In genomic region chr3:134029256-134029733, GRCh38 we compare ENCODE assay signal across 8 cellular contexts. TPM values are rescaled to one million over a fixed set of nuclear protein-coding genes. Genes with fewer than 3 reads are reported as not detected.
DNase-seq lines count a peak whose midpoint lies in the region; ATAC-seq and TF ChIP-seq lines count a peak whose summit lies in the region.

No MANE protein-coding gene starts in this region.

- no peak for TF ChIP-seq POLR2A in spleen (IDR thresholded peaks at IDR 0.05)

- no peak for TF ChIP-seq CTCF in spleen (IDR thresholded peaks at IDR 0.05 in 8 of 11, conservative IDR thresholded peaks at IDR 0.05 in 3 of 11)

- H3K4me1 ChIP-seq in iPS-20b (ENCODE audit: insufficient read depth, low read length) (0 out of 2 replicates have a peak, but pooled peaks cover 2% of the 10 kb centered on the region), spleen (peaks cover 0 to 32% (median 17%) of the 10 kb centered on the region in 6 donors)

- H3K27ac ChIP-seq in iPS-20b (ENCODE audit: low read length) (no peak overlapping the region), spleen (peak overlapping the region in 6 of 8 donors; percentile 20 to 80 (median 58))

- H3K4me3 Mint-ChIP-seq in activated T-helper 2 cell treated with anti-CD3 and anti-CD28 coated beads, Interferon-gamma antibody, Interleukin-2, Interleukin-4, amounts not matched to agents 10 μg/mL and 5 μg/mL and 100 μg/mL, durations not matched to agents 14 hours and 24 hours and 36 hours (ENCODE audit: low read depth), result peak overlapping the region; percentile 73

- WGBS in spleen, 5 donors, result 2 to 7% (median 2%) methylated on average over 19 to 43 of the region's 43 CpGs

- H3K9ac ChIP-seq in iPS-20b (ENCODE audit: low read depth, low read length), result no peak overlapping the region

- H3K27me3 Mint-ChIP-seq in activated T-helper 2 cell treated with anti-CD3 and anti-CD28 coated beads, Interferon-gamma antibody, Interleukin-2, Interleukin-4, amounts not matched to agents 10 μg/mL and 5 μg/mL and 100 μg/mL, durations not matched to agents 14 hours and 24 hours and 36 hours (ENCODE audit: low read depth), result peaks cover 39% of the 10 kb centered on the region

- intact Hi-C loops in activated T-helper 2 cell treated with anti-CD3 and anti-CD28 coated beads, Interferon-gamma antibody, Interleukin-2, Interleukin-4, amounts not matched to agents 10 μg/mL and 5 μg/mL and 100 μg/mL, durations not matched to agents 14 hours and 24 hours and 36 hours (cut with micrococcal nuclease), result no loop called here
- intact Hi-C loops in spleen (cut with DNase I; ENCODE audit: low total_unique reads) (no loop called here), posterior cingulate gyrus (cut with DNase I) (no loop called here)

- H3K36me3 ChIP-seq in iPS-20b (ENCODE audit: insufficient read depth, low read depth, low read length) (no peaks in the 10 kb centered on the region), spleen (no peaks in the 10 kb centered on the region)

- H3K27ac Mint-ChIP-seq in activated T-helper 2 cell treated with anti-CD3 and anti-CD28 coated beads, Interferon-gamma antibody, Interleukin-2, Interleukin-4, amounts not matched to agents 10 μg/mL and 5 μg/mL and 100 μg/mL, durations not matched to agents 14 hours and 24 hours and 36 hours, result no peak overlapping the region

- H3K9me3 ChIP-seq in iPS-20b (ENCODE audit: insufficient read depth, low read depth, low read length) (no peaks in the 10 kb centered on the region), spleen (no peaks in the 10 kb centered on the region)

- no peaks in the 10 kb centered on the region for H3K9me3 Mint-ChIP-seq in activated T-helper 2 cell treated with anti-CD3 and anti-CD28 coated beads, Interferon-gamma antibody, Interleukin-2, Interleukin-4, amounts not matched to agents 10 μg/mL and 5 μg/mL and 100 μg/mL, durations not matched to agents 14 hours and 24 hours and 36 hours

- peak; percentile 11 to 53 for DNase-seq in NCI-H524 (lab: John Stamatoyannopoulos, UW)
- no peak for DNase-seq in NCI-H524 treated with DMSO at 0.1 percent for 48 hours (lab: John Stamatoyannopoulos, UW)
- no peak for DNase-seq in activated T-helper 2 cell treated with anti-CD3 and anti-CD28 coated beads, Interferon-gamma antibody, Interleukin-2, Interleukin-4, amounts not matched to agents 10 μg/mL and 5 μg/mL and 100 μg/mL, durations not matched to agents 14 hours and 24 hours and 36 hours (ENCODE audit: low spot score)
- DNase-seq in spleen, result no peak
- DNase-seq in posterior cingulate gyrus, result no peak
- no peak for DNase-seq in ecto neural progenitor cell (ENCODE audit: low spot score)

- peaks cover 2% of the 10 kb centered on the region for H3K4me1 Mint-ChIP-seq in activated T-helper 2 cell treated with anti-CD3 and anti-CD28 coated beads, Interferon-gamma antibody, Interleukin-2, Interleukin-4, amounts not matched to agents 10 μg/mL and 5 μg/mL and 100 μg/mL, durations not matched to agents 14 hours and 24 hours and 36 hours (ENCODE audit: low read depth)

- no peak for ATAC-seq in GM18909 (IDR thresholded peaks at IDR 0.05; ENCODE audit: poor library complexity, unreplicated experiment)

- H3K36me3 Mint-ChIP-seq in activated T-helper 2 cell treated with anti-CD3 and anti-CD28 coated beads, Interferon-gamma antibody, Interleukin-2, Interleukin-4, amounts not matched to agents 10 μg/mL and 5 μg/mL and 100 μg/mL, durations not matched to agents 14 hours and 24 hours and 36 hours (ENCODE audit: low read depth), result no peaks in the 10 kb centered on the region

- H3K4me3 ChIP-seq in iPS-20b (ENCODE audit: low read length), result peak overlapping the region; percentile 71
- H3K4me3 ChIP-seq in spleen, result peak overlapping the region; percentile 29 to 68 (median 44)

- H3K27me3 ChIP-seq in iPS-20b (ENCODE audit: insufficient read depth, low read length) (peaks cover 58% of the 10 kb centered on the region), spleen (replicated peaks in 1 of 7) (peaks cover 0 to 58% (median 13%) of the 10 kb centered on the region in 7 donors)

RNA-seq across cellular contexts. Expression of gene SLCO2A1, which starts 0.4 kb away (rescaled TPM):
- not detected in 2 replicates for total RNA-seq in activated T-helper 2 cell treated with anti-CD3 and anti-CD28 coated beads, Interferon-gamma antibody, Interleukin-2, Interleukin-4, amounts not matched to agents 10 μg/mL and 5 μg/mL and 100 μg/mL, durations not matched to agents 14 hours and 24 hours and 36 hours
- 100 to 1,000 TPM in 1 of 7 donors, 10 to 100 TPM in 6; 18.2 to 118 (median 46.4) TPM for total RNA-seq in spleen
- polyA plus RNA-seq in spleen, result 1 to 10 TPM; 4.8 to 6.7 (median 5.4) TPM

Comparison
In these comparisons a context has a peak if more than half of its experiments do, and no peak if none do; other contexts are left out.
1. DNase-seq: peak in NCI-H524 (2 of 2); none in NCI-H524 treated with DMSO at 0.1 percent for 48 hours (single experiment), activated T-helper 2 cell treated with anti-CD3 and anti-CD28 coated beads, Interferon-gamma antibody, Interleukin-2, Interleukin-4, amounts not matched to agents 10 μg/mL and 5 μg/mL and 100 μg/mL, durations not matched to agents 14 hours and 24 hours and 36 hours (single experiment), spleen (single experiment), posterior cingulate gyrus (0 of 10) and ecto neural progenitor cell (single experiment).
2. RNA of gene SLCO2A1, which starts 0.4 kb away (total RNA-seq): 18.2 to 118 TPM in spleen; not detected in activated T-helper 2 cell treated with anti-CD3 and anti-CD28 coated beads, Interferon-gamma antibody, Interleukin-2, Interleukin-4, amounts not matched to agents 10 μg/mL and 5 μg/mL and 100 μg/mL, durations not matched to agents 14 hours and 24 hours and 36 hours; every median in the first group is over 10 times any median in the second.